8 cellular contexts compared by ENCODE assay signal in genomic region chr1:182143154-182143657, GRCh38.
DNase-seq lines count a peak whose midpoint lies in the region; ATAC-seq and TF ChIP-seq lines count a peak whose summit lies in the region.

No MANE protein-coding gene starts in this region.

- no peak overlapping the region for H2AFZ ChIP-seq in osteoblast (ENCODE audit: low read length)

- H4K20me1 ChIP-seq in osteoblast (ENCODE audit: insufficient read depth, low read length): no peaks in the 10 kb centered on the region

- no peaks in the 10 kb centered on the region for H3K9me3 ChIP-seq in osteoblast (ENCODE audit: low read depth, low read length)

- H3K4me2 ChIP-seq in osteoblast (ENCODE audit: insufficient read depth, low read length): no peak overlapping the region

- ATAC-seq in GM18498 (IDR thresholded peaks at IDR 0.05; ENCODE audit: unreplicated experiment) (peak; percentile 37), SK-N-SH treated with all-trans-retinoic acid at 6 μM for 48 hours (peak; percentile 84), GM21390 (IDR thresholded peaks at IDR 0.05; ENCODE audit: unreplicated experiment) (no peak)

- peak; percentile 91 for DNase-seq in NCI-H1092 (lab: John Stamatoyannopoulos, UW)
- peak; percentile 87 for DNase-seq in activated naive CD4-positive, alpha-beta T cell treated with anti-CD3 and anti-CD28 coated beads, Interleukin-2, amount 50 U/mL, for 16 hours
- peak; percentile 31 for DNase-seq in glomerular endothelial cell (ENCODE audit: extremely low read depth, low read depth, low spot score)
- peak; percentile 87 for DNase-seq in osteoblast (ENCODE audit: insufficient read length, low spot score, missing footprints)
- DNase-seq in superior temporal gyrus (ENCODE audit: extremely low spot score): peak; percentile 98

- peak; percentile 98 for TF ChIP-seq CTCF in osteoblast (IDR thresholded peaks at IDR 0.05; ENCODE audit: extremely low read depth, low read depth, low read length)

- H3K27ac ChIP-seq in osteoblast (ENCODE audit: low read depth, low read length): no peak overlapping the region

- H3K4me1 ChIP-seq in osteoblast (ENCODE audit: insufficient read depth, low read length): no peaks in the 10 kb centered on the region

- H3K4me3 ChIP-seq in osteoblast (ENCODE audit: insufficient read depth, low read length): no peak overlapping the region

- H3K36me3 ChIP-seq in osteoblast (ENCODE audit: insufficient read depth, low read length): no peaks in the 10 kb centered on the region

- H3K27me3 ChIP-seq in osteoblast (ENCODE audit: insufficient read depth, low read length): peaks cover 4% of the 10 kb centered on the region

- H3K79me2 ChIP-seq in osteoblast (ENCODE audit: insufficient read depth, low read length): no peaks in the 10 kb centered on the region

TF ChIP-seq in SK-N-SH treated with all-trans-retinoic acid at 6 μM for 48 hours, 23 proteins besides CTCF, POLR2A, EP300 and RAD21:
- TF ChIP-seq GLIS3 (CRISPR knock-in tag; IDR thresholded peaks at IDR 0.05) (no peak), ZC3H10 (CRISPR knock-in tag; IDR thresholded peaks at IDR 0.05) (no peak), PPARA (CRISPR knock-in tag; IDR thresholded peaks at IDR 0.05; ENCODE audit: borderline replicate concordance) (no peak), TOX (CRISPR knock-in tag; IDR thresholded peaks at IDR 0.05; ENCODE audit: borderline replicate concordance) (no peak), PATZ1 (CRISPR knock-in tag; IDR thresholded peaks at IDR 0.05; ENCODE audit: borderline replicate concordance) (no peak), ZNF70 (CRISPR knock-in tag; IDR thresholded peaks at IDR 0.05) (no peak), ESRRG (CRISPR knock-in tag; IDR thresholded peaks at IDR 0.05) (no peak), CSDC2 (CRISPR knock-in tag; IDR thresholded peaks at IDR 0.05) (no peak), OSR1 (CRISPR knock-in tag; IDR thresholded peaks at IDR 0.05) (no peak), SNAI2 (CRISPR knock-in tag; IDR thresholded peaks at IDR 0.05) (no peak), ZNF565 (CRISPR knock-in tag; conservative IDR thresholded peaks at IDR 0.05; ENCODE audit: low read depth) (no peak), POU6F1 (CRISPR knock-in tag; IDR thresholded peaks at IDR 0.05; ENCODE audit: borderline replicate concordance, low read depth) (no peak), TSHZ2 (CRISPR knock-in tag; IDR thresholded peaks at IDR 0.05) (no peak), RARB (CRISPR knock-in tag; IDR thresholded peaks at IDR 0.05) (no peak), ISL1 (CRISPR knock-in tag; IDR thresholded peaks at IDR 0.05) (no peak), ZFP3 (CRISPR knock-in tag; IDR thresholded peaks at IDR 0.05) (no peak), CREB5 (CRISPR knock-in tag; IDR thresholded peaks at IDR 0.05; ENCODE audit: low read depth) (no peak), CSRNP3 (CRISPR knock-in tag; IDR thresholded peaks at IDR 0.05) (no peak)
TF ChIP-seq in SK-N-SH treated with all-trans-retinoic acid at 6 μM for 48 hours: peak in this region for 0.

Comparison
In these comparisons a context has a peak if more than half of its experiments do, and no peak if none do; other contexts are left out.
1. DNase-seq: peak in every context shown above with its lines; median percentile 98 in superior temporal gyrus; 91 in NCI-H1092; 87 in activated naive CD4-positive, alpha-beta T cell treated with anti-CD3 and anti-CD28 coated beads, Interleukin-2, amount 50 U/mL, for 16 hours; 87 in osteoblast; 31 in glomerular endothelial cell.